In the genomic region with DNA sequence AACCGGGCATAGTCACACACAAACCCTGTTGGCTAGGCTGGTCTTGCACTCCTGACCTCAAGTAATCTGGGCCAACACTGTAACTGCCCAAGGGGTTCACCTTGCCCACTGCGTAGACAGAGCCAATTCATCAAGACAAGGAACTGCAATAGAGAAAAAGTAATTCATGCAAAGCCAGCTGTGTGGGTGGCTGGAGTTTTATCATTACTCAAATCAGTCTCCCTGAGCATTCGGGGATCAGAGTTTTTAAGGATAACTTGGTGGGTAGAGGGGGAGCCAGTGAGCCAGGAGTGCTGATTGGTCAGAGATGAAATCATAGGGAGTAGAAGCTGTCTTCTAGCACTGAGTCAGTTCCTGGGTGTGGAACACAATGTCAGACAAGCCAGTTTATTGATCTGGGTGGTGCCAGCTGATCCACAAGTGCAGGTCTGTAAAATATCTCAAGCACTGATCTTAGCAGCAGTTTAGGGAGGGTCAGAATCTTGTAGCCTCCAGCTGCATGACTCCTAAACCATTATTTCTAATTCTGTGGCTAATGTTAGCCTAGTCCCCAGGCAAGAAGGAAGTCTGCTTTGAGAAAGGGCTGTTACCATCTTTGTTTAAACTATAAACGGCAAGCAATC, we compare ENCODE assay signal across 11 cellular contexts. TPM values are rescaled to one million over a fixed set of nuclear protein-coding genes. Genes with fewer than 3 reads are reported as not detected.
A peak's percentile ranks its signal among the peaks of the same experiment; 100 is the strongest.
DNase-seq lines count a peak whose midpoint lies in the region; ATAC-seq and TF ChIP-seq lines count a peak whose summit lies in the region.
"Had no signal": no experiment of that assay in that cellular context is flagged by ENCODE, and none has a peak within 500 bp of the region (broad histone marks: within the 10 kb centered on the region; RNA-seq: fewer than 3 reads in every experiment).

No MANE protein-coding gene starts in this region.

- 0 out of 2 replicates have a peak overlapping the region, but pooled peaks have one; percentile 11 for H2AFZ ChIP-seq in GM23248

- H3K9me3 Mint-ChIP-seq in nephron progenitor cell = no peaks in the 10 kb centered on the region
- H3K9me3 Mint-ChIP-seq: endodermal cell had no signal

- in situ Hi-C loops in GM23248 (cut with MboI) = no loop called here
- in situ Hi-C loops in brain microvascular endothelial cell (cut with HindIII; ENCODE audit: low pct_ligation_motif_present, low sequenced_read_pairs) = no loop called here

- peaks cover 6% of the 10 kb centered on the region for H3K4me1 Mint-ChIP-seq in nephron progenitor cell

- H3K27me3 Mint-ChIP-seq in nephron progenitor cell (ENCODE audit: low read depth, poor library complexity) = peaks cover 10% of the 10 kb centered on the region

- no peaks in the 10 kb centered on the region for H4K20me1 ChIP-seq in GM23248 (ENCODE audit: insufficient read depth)

- peak overlapping the region; percentile 7 for H3K4me2 ChIP-seq in GM23248 (ENCODE audit: unreplicated experiment)

- H3K4me3 ChIP-seq in GM23248 (no peak overlapping the region), brain microvascular endothelial cell (ENCODE audit: low read depth, low read length) (no peak overlapping the region)

- peak overlapping the region; percentile 4 for H3K27ac Mint-ChIP-seq in nephron progenitor cell

- peaks cover 9% of the 10 kb centered on the region; the same call in 1 of the 2 replicates for H3K4me1 ChIP-seq in GM23248 (ENCODE audit: insufficient read depth)

- no peak for ATAC-seq in left cardiac atrium

- H3F3A ChIP-seq in GM23248 (ENCODE audit: insufficient read depth) = 0 out of 2 replicates have a peak, but pooled peaks cover 6% of the 10 kb centered on the region

- H3K27me3 ChIP-seq in GM23248 (replicated peaks; ENCODE audit: insufficient read depth) (no peaks in the 10 kb centered on the region; the same call in 1 of the 2 replicates), brain microvascular endothelial cell (replicated peaks) (peaks cover under 1% of the 10 kb centered on the region)

- H3K4me3 Mint-ChIP-seq in nephron progenitor cell = no peak overlapping the region
- H3K4me3 Mint-ChIP-seq: endodermal cell had no signal

- H3K9ac ChIP-seq in GM23248 = no peak overlapping the region

- H3K79me2 ChIP-seq in GM23248 (ENCODE audit: insufficient read depth) = no peaks in the 10 kb centered on the region

- no peaks in the 10 kb centered on the region for H3K9me3 ChIP-seq in GM23248 (ENCODE audit: low read depth)

- TF ChIP-seq CTCF in brain microvascular endothelial cell (IDR thresholded peaks at IDR 0.05; ENCODE audit: low read depth, low read length, missing control alignments) (no peak), nephron progenitor cell (IDR thresholded peaks at IDR 0.05) (no peak)

- no peak overlapping the region for H3K27ac ChIP-seq in GM23248
- no peak overlapping the region for H3K27ac ChIP-seq in brain microvascular endothelial cell

- H3K36me3 Mint-ChIP-seq in nephron progenitor cell (ENCODE audit: low read depth) = no peaks in the 10 kb centered on the region

- no peaks in the 10 kb centered on the region for H3K9me2 ChIP-seq in GM23248 (ENCODE audit: insufficient read depth)

- intact Hi-C loops in left cardiac atrium (cut with DNase I) = no loop called here

- H3K36me3 ChIP-seq in GM23248 (ENCODE audit: low read depth) (no peaks in the 10 kb centered on the region), brain microvascular endothelial cell (replicated peaks) (no peaks in the 10 kb centered on the region)

- DNase-seq in GM23248 = peak; percentile 48
- DNase-seq in NCI-H226 = peak; percentile 40
- peak; percentile 39 for DNase-seq in brain microvascular endothelial cell
- no peak for DNase-seq in nephron progenitor cell
- DNase-seq in NCI-H1092 treated with DMSO at 0.1 percent for 48 hours (lab: John Stamatoyannopoulos, UW) = no peak
- no peak for DNase-seq in D341Med (ENCODE audit: low spot score)
- no peak for DNase-seq in NCI-H1105 (lab: John Stamatoyannopoulos, UW)
- DNase-seq in left cardiac atrium = no peak
- DNase-seq: endodermal cell; mesenchymal stem cell; NK-92 treated with Interleukin-12 subunit alpha and Interleukin-12 subunit beta, amount 100 ng/mL, for 24 hours had no signal

- WGBS in GM23248 (ENCODE audit: low coverage in 1 of 2, low lambda C conversion rate in 2 of 2, missing lambda C conversion rate in 2 of 2), 2 experiments = 52% methylated on average over 4 of the region's 4 CpGs

RNA-seq across cellular contexts. Expression of gene FXYD4, which starts 15.6 kb away (rescaled TPM):
- not detected in 2 replicates for total RNA-seq in GM23248 (2014; rRNA removed; shearing (Covaris generic))
- not detected in 2 replicates for polyA plus RNA-seq in GM23248 (2016; fragmentation: Nextera tagmentation; extraction: Ambion mirVana)
- total RNA-seq in left cardiac atrium = not detected

RNA-seq across cellular contexts. Expression of gene HNRNPF, which starts 53.1 kb away (rescaled TPM):
- total RNA-seq in GM23248 (2014; rRNA removed; shearing (Covaris generic)) = 158 and 172 TPM in 2 replicates
- 106 and 116 TPM in 2 replicates for polyA plus RNA-seq in GM23248 (2016; fragmentation: Nextera tagmentation; extraction: Ambion mirVana)
- 100 to 1,000 TPM in 1 of 2 donors, 10 to 100 TPM in 1; 83.6 to 107 TPM for total RNA-seq in left cardiac atrium

Comparison
In these comparisons a context has a peak if more than half of its experiments do, and no peak if none do; other contexts are left out.
1. DNase-seq: peak in GM23248 (single experiment), NCI-H226 (single experiment) and brain microvascular endothelial cell (single experiment); none in nephron progenitor cell (single experiment), NCI-H1092 treated with DMSO at 0.1 percent for 48 hours (single experiment), D341Med (single experiment), NCI-H1105 (single experiment) and left cardiac atrium (single experiment).